11 cellular contexts compared by ENCODE assay signal in genomic region chr6:33286946-33287914, GRCh38. TPM values are rescaled to one million over a fixed set of nuclear protein-coding genes. Genes with fewer than 3 reads are reported as not detected.
DNase-seq lines count a peak whose midpoint lies in the region; ATAC-seq and TF ChIP-seq lines count a peak whose summit lies in the region.
"Had no signal": no experiment of that assay in that cellular context is flagged by ENCODE, and none has a peak within 500 bp of the region (broad histone marks: within the 10 kb centered on the region; RNA-seq: fewer than 3 reads in every experiment).

No MANE protein-coding gene starts in this region.

- 87% methylated on average over 18 of the region's 22 CpGs for WGBS in SK-N-SH (ENCODE audit: low lambda C conversion rate)

- no peak overlapping the region for H3K9ac ChIP-seq in SK-N-SH
- H3K9ac ChIP-seq in KMS-11: no peak overlapping the region

- H3K79me2 ChIP-seq in SK-N-SH (ENCODE audit: insufficient read depth) (peaks cover 61% of the 10 kb centered on the region), KMS-11 (ENCODE audit: insufficient read depth, low read depth) (peaks cover 23% of the 10 kb centered on the region; the same call in 1 of the 2 replicates)

- peaks cover 44% of the 10 kb centered on the region for H3K4me1 Mint-ChIP-seq in activated naive CD8-positive, alpha-beta T cell treated with anti-CD3 and anti-CD28 coated beads, Interleukin-2, amount 50 U/mL, for 24 hours
- peaks cover 31% of the 10 kb centered on the region for H3K4me1 Mint-ChIP-seq in neural crest cell

- H3K27me3 ChIP-seq in SK-N-SH (ENCODE audit: insufficient read depth) (no peaks in the 10 kb centered on the region), KMS-11 (ENCODE audit: insufficient read depth, low read depth) (no peaks in the 10 kb centered on the region)
- H3K27me3 ChIP-seq: thyroid gland had no signal

- TF ChIP-seq RAD21 in SK-N-SH (IDR thresholded peaks at IDR 0.05; ENCODE audit: low read length): no peak

- H3K27me3 Mint-ChIP-seq in activated naive CD8-positive, alpha-beta T cell treated with anti-CD3 and anti-CD28 coated beads, Interleukin-2, amount 50 U/mL, for 24 hours: no peaks in the 10 kb centered on the region
- no peaks in the 10 kb centered on the region for H3K27me3 Mint-ChIP-seq in neural crest cell (ENCODE audit: low read depth)

- no peaks in the 10 kb centered on the region for H3K9me3 ChIP-seq in SK-N-SH
- H3K9me3 ChIP-seq: thyroid gland had no signal

- H3K9me2 ChIP-seq in SK-N-SH: no peaks in the 10 kb centered on the region

- H3K36me3 ChIP-seq in SK-N-SH (replicated peaks in 1 of 2; ENCODE audit: control insufficient read depth in 1 of 2, insufficient read depth in 2 of 2, low read length in 1 of 2): peaks cover 28 to 53% of the 10 kb centered on the region in 2 experiments
- no peaks in the 10 kb centered on the region; the same call in 1 of the 2 replicates for H3K36me3 ChIP-seq in KMS-11 (ENCODE audit: insufficient read depth)

- H3K4me3 ChIP-seq in SK-N-SH (ENCODE audit: low read depth in 2 of 2, low read length in 1 of 2): peak overlapping the region in 1 of 2 experiments; percentile 96; a peak in 1 of 4 replicates
- no peak overlapping the region for H3K4me3 ChIP-seq in KMS-11 (IDR thresholded peaks at IDR 0.05; ENCODE audit: insufficient read depth, low read depth, low read length)
- H3K4me3 ChIP-seq in coronary artery: no peak overlapping the region

- POLR2A ChIA-PET in SK-N-SH (lab: Yijun Ruan, JAX): interaction anchor here (3.6 kb wide), 1 partner anchor 9 kb away, joined by 58 read pairs; the partner anchor contains the start of gene B3GALT4

- H3K4me1 ChIP-seq in SK-N-SH (ENCODE audit: control insufficient read depth in 1 of 2, insufficient read depth in 2 of 2, low read depth in 1 of 2, low read length in 1 of 2) (peaks cover 5 to 23% of the 10 kb centered on the region in 2 experiments; a peak in 3 of 4 replicates), KMS-11 (ENCODE audit: low read depth, poor library complexity, severe bottlenecking) (peaks cover 18% of the 10 kb centered on the region)

- no peak for TF ChIP-seq CTCF in SK-N-SH (IDR thresholded peaks at IDR 0.05)
- no peak for TF ChIP-seq CTCF in KMS-11 (conservative IDR thresholded peaks at IDR 0.05; ENCODE audit: low read depth, low read length)
- no peak for TF ChIP-seq CTCF in neural crest cell (conservative IDR thresholded peaks at IDR 0.05)
- no peak for TF ChIP-seq CTCF in coronary artery (IDR thresholded peaks at IDR 0.05)

- no peaks in the 10 kb centered on the region for H3K9me3 Mint-ChIP-seq in activated naive CD8-positive, alpha-beta T cell treated with anti-CD3 and anti-CD28 coated beads, Interleukin-2, amount 50 U/mL, for 24 hours
- no peaks in the 10 kb centered on the region for H3K9me3 Mint-ChIP-seq in neural crest cell

- H3K4me3 Mint-ChIP-seq in activated naive CD8-positive, alpha-beta T cell treated with anti-CD3 and anti-CD28 coated beads, Interleukin-2, amount 50 U/mL, for 24 hours: peak overlapping the region; percentile 97
- H3K4me3 Mint-ChIP-seq in neural crest cell: peak overlapping the region; percentile 96

- peaks cover 6% of the 10 kb centered on the region for H3F3A ChIP-seq in SK-N-SH (replicated peaks; ENCODE audit: insufficient read depth)

- H2AFZ ChIP-seq in SK-N-SH (ENCODE audit: low read depth) (no peak overlapping the region), KMS-11 (ENCODE audit: low read depth) (no peak overlapping the region)

- no peak overlapping the region for H3K27ac ChIP-seq in SK-N-SH (ENCODE audit: low read depth in 2 of 2, low read length in 1 of 2)
- H3K27ac ChIP-seq in KMS-11: no peak overlapping the region
- H3K27ac ChIP-seq in coronary artery: no peak overlapping the region
- H3K27ac ChIP-seq: thyroid gland had no signal

- DNase-seq in SK-N-SH (no peak), neural crest cell (ENCODE audit: low read depth, low spot score) (no peak), coronary artery (ENCODE audit: low spot score) (no peak), DMS 273 treated with DMSO at 0.1 percent for 48 hours (lab: John Stamatoyannopoulos, UW) (no peak)
- no peak for DNase-seq in activated naive CD8-positive, alpha-beta T cell treated with anti-CD3 and anti-CD28 coated beads, Interleukin-2, amount 50 U/mL, for 24 hours
- DNase-seq: NCI-H1930, SW 1271, thyroid gland had no signal

- peaks cover 47% of the 10 kb centered on the region for H3K36me3 Mint-ChIP-seq in activated naive CD8-positive, alpha-beta T cell treated with anti-CD3 and anti-CD28 coated beads, Interleukin-2, amount 50 U/mL, for 24 hours (ENCODE audit: low read depth)
- H3K36me3 Mint-ChIP-seq in neural crest cell (ENCODE audit: low read depth): peaks cover 2% of the 10 kb centered on the region

- peak overlapping the region; percentile 96 for H3K27ac Mint-ChIP-seq in activated naive CD8-positive, alpha-beta T cell treated with anti-CD3 and anti-CD28 coated beads, Interleukin-2, amount 50 U/mL, for 24 hours
- H3K27ac Mint-ChIP-seq in neural crest cell (ENCODE audit: unreplicated experiment): no peak overlapping the region

- H3K4me2 ChIP-seq in SK-N-SH (peak overlapping the region; percentile 96), KMS-11 (0 out of 2 replicates have a peak overlapping the region, but pooled peaks have one; percentile 96)

- TF ChIP-seq EP300 in SK-N-SH (IDR thresholded peaks at IDR 0.05; ENCODE audit: borderline replicate concordance in 1 of 2, low read depth in 1 of 2, low read length in 1 of 2): no peak

- H4K20me1 ChIP-seq in SK-N-SH (ENCODE audit: insufficient read depth) (0 out of 2 replicates have a peak, but pooled peaks cover 3% of the 10 kb centered on the region), KMS-11 (ENCODE audit: insufficient read depth) (no peaks in the 10 kb centered on the region)

- CTCF ChIA-PET in SK-N-SH (lab: Yijun Ruan, JAX): interaction anchor here (1.0 kb wide), 1 partner anchor 10 kb away, joined by 5 read pairs; the partner anchor contains the start of gene B3GALT4

- no peak for ATAC-seq in SK-N-SH treated with all-trans-retinoic acid at 6 μM for 48 hours
- ATAC-seq in activated naive CD8-positive, alpha-beta T cell treated with anti-CD3 and anti-CD28 coated beads, Interleukin-2, amount 50 U/mL, for 24 hours: no peak
- no peak for ATAC-seq in GM21381 (IDR thresholded peaks at IDR 0.05; ENCODE audit: unreplicated experiment)

TF ChIP-seq in SK-N-SH, 30 proteins besides CTCF, POLR2A, EP300 and RAD21:
- TF ChIP-seq RCOR1 (IDR thresholded peaks at IDR 0.05; ENCODE audit: low read length) (no peak), TEAD4 (IDR thresholded peaks at IDR 0.05; ENCODE audit: borderline replicate concordance, insufficient read depth) (no peak), CHD2 (IDR thresholded peaks at IDR 0.05; ENCODE audit: low read length, partially characterized antibody) (no peak)

TF ChIP-seq in SK-N-SH treated with all-trans-retinoic acid at 6 μM for 48 hours, 23 proteins besides CTCF, POLR2A, EP300 and RAD21 (continues in another document):
- no peak for TF ChIP-seq TCF4 (CRISPR knock-in tag; IDR thresholded peaks at IDR 0.05; ENCODE audit: borderline replicate concordance)
- TF ChIP-seq ZNF565 (CRISPR knock-in tag; conservative IDR thresholded peaks at IDR 0.05; ENCODE audit: low read depth): no peak
- no peak for TF ChIP-seq RARB (CRISPR knock-in tag; IDR thresholded peaks at IDR 0.05)
- TF ChIP-seq CREB5 (CRISPR knock-in tag; IDR thresholded peaks at IDR 0.05; ENCODE audit: low read depth): no peak
- TF ChIP-seq ZNF8 (CRISPR knock-in tag; IDR thresholded peaks at IDR 0.05): no peak
- TF ChIP-seq SNAI2 (CRISPR knock-in tag; IDR thresholded peaks at IDR 0.05): no peak
- TF ChIP-seq TOX (CRISPR knock-in tag; IDR thresholded peaks at IDR 0.05; ENCODE audit: borderline replicate concordance): no peak
- TF ChIP-seq BACH2 (CRISPR knock-in tag; IDR thresholded peaks at IDR 0.05; ENCODE audit: borderline replicate concordance): no peak
- no peak for TF ChIP-seq ARNTL (CRISPR knock-in tag; IDR thresholded peaks at IDR 0.05; ENCODE audit: borderline replicate concordance, low read depth)

RNA-seq across cellular contexts. Expression of gene WDR46, which starts 1.8 kb away (rescaled TPM):
- polyA plus RNA-seq in SK-N-SH (2012; rRNA removed): 153 and 172 TPM in 2 replicates
- polyA plus RNA-seq in SK-N-SH (2012; cell fraction: cytosol; rRNA removed): 76.0 and 91.7 TPM in 2 replicates
- 421 and 466 TPM in 2 replicates for polyA plus RNA-seq in SK-N-SH (2012; cell fraction: nucleus; rRNA removed)
- total RNA-seq in neural crest cell: 54.5 and 60.6 TPM in 2 replicates

RNA-seq across cellular contexts. Expression of gene PFDN6, which starts 2.2 kb away (rescaled TPM):
- polyA plus RNA-seq in SK-N-SH (2012; rRNA removed): 182 and 213 TPM in 2 replicates
- 233 and 285 TPM in 2 replicates for polyA plus RNA-seq in SK-N-SH (2012; cell fraction: cytosol; rRNA removed)
- polyA plus RNA-seq in SK-N-SH (2012; cell fraction: nucleus; rRNA removed): 113 and 143 TPM in 2 replicates
- 54.9 and 61.4 TPM in 2 replicates for total RNA-seq in neural crest cell

RNA-seq across cellular contexts. Expression of gene B3GALT4, which starts 10.3 kb away (rescaled TPM):
- 0.55 and 0.56 TPM in 2 replicates for polyA plus RNA-seq in SK-N-SH (2012; rRNA removed)
- polyA plus RNA-seq in SK-N-SH (2012; cell fraction: cytosol; rRNA removed): 0.27 and 0.42 TPM in 2 replicates
- 0.38 TPM in 2 replicates for polyA plus RNA-seq in SK-N-SH (2012; cell fraction: nucleus; rRNA removed)
- total RNA-seq in neural crest cell: 2.0 and 2.8 TPM in 2 replicates

RNA-seq across cellular contexts. Expression of gene RGL2, which starts 11.5 kb away (rescaled TPM):
- polyA plus RNA-seq in SK-N-SH (2012; rRNA removed): 59.4 and 71.2 TPM in 2 replicates
- polyA plus RNA-seq in SK-N-SH (2012; cell fraction: cytosol; rRNA removed): 19.9 and 29.3 TPM in 2 replicates
- polyA plus RNA-seq in SK-N-SH (2012; cell fraction: nucleus; rRNA removed): 331 and 334 TPM in 2 replicates
- 51.9 and 56.0 TPM in 2 replicates for total RNA-seq in neural crest cell

RNA-seq across cellular contexts. Expression of gene RPS18, which starts 15.4 kb away (rescaled TPM):
- polyA plus RNA-seq in SK-N-SH (2012; rRNA removed): 12,112 and 13,423 TPM in 2 replicates
- polyA plus RNA-seq in SK-N-SH (2012; cell fraction: cytosol; rRNA removed): 12,756 and 13,510 TPM in 2 replicates
- 3,736 and 4,039 TPM in 2 replicates for polyA plus RNA-seq in SK-N-SH (2012; cell fraction: nucleus; rRNA removed)
- total RNA-seq in neural crest cell: 2,299 and 2,407 TPM in 2 replicates
